Comparison of ENCODE assay signal across 17 cellular contexts in genomic region chr6:121310495-121310894, GRCh38. TPM values are rescaled to one million over a fixed set of nuclear protein-coding genes. Genes with fewer than 3 reads are reported as not detected.
DNase-seq lines count a peak whose midpoint lies in the region; ATAC-seq, FAIRE-seq and TF ChIP-seq lines count a peak whose summit lies in the region.
"Had no signal": no experiment of that assay in that cellular context is flagged by ENCODE, and none has a peak within 500 bp of the region (broad histone marks: within the 10 kb centered on the region; RNA-seq: fewer than 3 reads in every experiment).

No MANE protein-coding gene starts in this region.

- ATAC-seq in foreskin keratinocyte (no peak), HG02623 (IDR thresholded peaks at IDR 0.05; ENCODE audit: unreplicated experiment) (no peak), GM18505 (IDR thresholded peaks at IDR 0.05; ENCODE audit: unreplicated experiment) (no peak)
- ATAC-seq: HCT116 had no signal

- H3K27ac ChIP-seq in astrocyte (ENCODE audit: low read depth, low read length) (no peak overlapping the region), foreskin keratinocyte (peak overlapping the region; percentile 34)
- H3K27ac ChIP-seq: PC-9 had no signal

- H3K27me3 Mint-ChIP-seq in HFFc6 (ENCODE audit: insufficient read depth), result no peaks in the 10 kb centered on the region
- no peaks in the 10 kb centered on the region for H3K27me3 Mint-ChIP-seq in astrocyte (ENCODE audit: low read depth, unreplicated experiment)
- no peaks in the 10 kb centered on the region for H3K27me3 Mint-ChIP-seq in type B pancreatic cell
- H3K27me3 Mint-ChIP-seq: B cell had no signal

- TF ChIP-seq CTCF in HFFc6 (IDR thresholded peaks at IDR 0.05) (no peak), astrocyte (IDR thresholded peaks at IDR 0.05; ENCODE audit: insufficient read depth, low read depth, low read length) (no peak), foreskin keratinocyte (conservative IDR thresholded peaks at IDR 0.05) (no peak), type B pancreatic cell (conservative IDR thresholded peaks at IDR 0.05) (no peak)

- H2AFZ ChIP-seq in astrocyte (ENCODE audit: low read depth, low read length), result no peak overlapping the region
- H2AFZ ChIP-seq: PC-9 had no signal

- TF ChIP-seq POLR2A in GM18505 (IDR thresholded peaks at IDR 0.05; ENCODE audit: borderline replicate concordance, extremely low read depth, insufficient read depth, insufficient read length), result no peak

- H3K36me3 Mint-ChIP-seq in HFFc6 (ENCODE audit: low read depth), result peaks cover 5% of the 10 kb centered on the region; the same call in 1 of the 2 replicates
- no peaks in the 10 kb centered on the region for H3K36me3 Mint-ChIP-seq in astrocyte (ENCODE audit: low read depth, unreplicated experiment)
- peaks cover 8% of the 10 kb centered on the region for H3K36me3 Mint-ChIP-seq in type B pancreatic cell

- H4K20me1 ChIP-seq in astrocyte (ENCODE audit: insufficient read depth, low read length), result no peaks in the 10 kb centered on the region

- H3K4me3 ChIP-seq in astrocyte (ENCODE audit: insufficient read depth, low read depth, low read length), result no peak overlapping the region
- peak overlapping the region; percentile 16 for H3K4me3 ChIP-seq in skeletal muscle satellite cell (ENCODE audit: low read length)
- H3K4me3 ChIP-seq: PC-9 had no signal

- no peaks in the 10 kb centered on the region for H3K27me3 ChIP-seq in astrocyte (ENCODE audit: insufficient read depth, low read length)
- no peaks in the 10 kb centered on the region for H3K27me3 ChIP-seq in foreskin keratinocyte
- no peaks in the 10 kb centered on the region for H3K27me3 ChIP-seq in skeletal muscle satellite cell (ENCODE audit: control insufficient read depth, insufficient read depth, low read length)

- DNase-seq in HFFc6, result no peak
- no peak for DNase-seq in astrocyte (ENCODE audit: low read depth)
- no peak for DNase-seq in foreskin keratinocyte
- no peak for DNase-seq in type B pancreatic cell (ENCODE audit: extremely low spot score, unreplicated experiment)
- DNase-seq: Caco-2, GOT3, NCI-H1417, NCI-H187, NCI-H524 treated with DMSO at 0.1 percent for 48 hours, PC-9 had no signal

- H3K27ac Mint-ChIP-seq in HFFc6, result peak overlapping the region; percentile 70
- H3K27ac Mint-ChIP-seq in astrocyte (ENCODE audit: unreplicated experiment), result peak overlapping the region; percentile 69
- H3K27ac Mint-ChIP-seq in type B pancreatic cell, result no peak overlapping the region
- H3K27ac Mint-ChIP-seq: B cell had no signal

- no peaks in the 10 kb centered on the region for H3K79me2 ChIP-seq in astrocyte (ENCODE audit: insufficient read depth, low read length)

- H3K4me2 ChIP-seq in astrocyte (ENCODE audit: low read length), result no peak overlapping the region
- H3K4me2 ChIP-seq in skeletal muscle satellite cell (ENCODE audit: low read length), result peak overlapping the region; percentile 46
- H3K4me2 ChIP-seq: PC-9 had no signal

- H3K9me3 ChIP-seq in astrocyte (ENCODE audit: insufficient read depth, low read depth, low read length) (no peaks in the 10 kb centered on the region), skeletal muscle satellite cell (replicated peaks; ENCODE audit: low read length) (no peaks in the 10 kb centered on the region)
- H3K9me3 ChIP-seq: Caco-2 had no signal

- peak; percentile 9 for FAIRE-seq in astrocyte (lab: Jason Lieb, UNC)
- FAIRE-seq: G401.6, GM19239 had no signal

- H3K4me1 Mint-ChIP-seq in HFFc6 (ENCODE audit: low read depth), result peaks cover 15% of the 10 kb centered on the region
- H3K4me1 Mint-ChIP-seq in astrocyte (ENCODE audit: low read depth, unreplicated experiment), result peaks cover 7% of the 10 kb centered on the region
- H3K4me1 Mint-ChIP-seq in type B pancreatic cell (ENCODE audit: unreplicated experiment), result no peaks in the 10 kb centered on the region
- H3K4me1 Mint-ChIP-seq: B cell had no signal

- no peak overlapping the region for H3K9ac ChIP-seq in astrocyte (ENCODE audit: low read length)
- peak overlapping the region; percentile 41 for H3K9ac ChIP-seq in skeletal muscle satellite cell (ENCODE audit: low read depth, low read length)

- H3K36me3 ChIP-seq in astrocyte (ENCODE audit: insufficient read depth, low read length) (no peaks in the 10 kb centered on the region), skeletal muscle satellite cell (ENCODE audit: insufficient read depth, low read length) (no peaks in the 10 kb centered on the region)

- H3K4me1 ChIP-seq in astrocyte (ENCODE audit: insufficient read depth, low read length) (no peaks in the 10 kb centered on the region), foreskin keratinocyte (peaks cover 7% of the 10 kb centered on the region), skeletal muscle satellite cell (ENCODE audit: control insufficient read depth, insufficient read depth, low read length) (peaks cover 16% of the 10 kb centered on the region)
- H3K4me1 ChIP-seq: Caco-2 had no signal

- peaks cover 4% of the 10 kb centered on the region; the same call in 1 of the 2 replicates for H3K9me3 Mint-ChIP-seq in HFFc6
- peaks cover 3% of the 10 kb centered on the region for H3K9me3 Mint-ChIP-seq in astrocyte (ENCODE audit: unreplicated experiment)
- H3K9me3 Mint-ChIP-seq in type B pancreatic cell, result no peaks in the 10 kb centered on the region

- peak overlapping the region; percentile 43; the same call in 1 of the 2 replicates for H3K4me3 Mint-ChIP-seq in HFFc6
- no peak overlapping the region for H3K4me3 Mint-ChIP-seq in astrocyte (ENCODE audit: unreplicated experiment)
- H3K4me3 Mint-ChIP-seq in type B pancreatic cell, result no peak overlapping the region
- H3K4me3 Mint-ChIP-seq: B cell had no signal

RNA-seq across cellular contexts. Expression of gene TBC1D32, which starts 23.8 kb away (rescaled TPM):
- total RNA-seq in HFFc6 (2021; fragmentation: NEBNext Ultra II Directional; extraction: Animal tissue kit (Norgen Biotek cat#: 25700)), result 1 to 10 TPM; 3.9 to 6.1 (median 4.6) TPM
- total RNA-seq in astrocyte (8.8 and 8.9 TPM in 2 replicates), foreskin keratinocyte (5.6 and 5.7 TPM in 2 replicates), type B pancreatic cell (ENCODE audit: low replicate concordance) (9.9 and 12.4 TPM in 2 replicates)
- 1.2 and 1.4 TPM in 2 replicates for polyA plus RNA-seq in foreskin keratinocyte
- 8.5 and 8.6 TPM in 2 replicates for total RNA-seq in skeletal muscle satellite cell (2012; rRNA removed)
